Comparison of ENCODE assay signal across 8 cellular contexts in the genomic region with DNA sequence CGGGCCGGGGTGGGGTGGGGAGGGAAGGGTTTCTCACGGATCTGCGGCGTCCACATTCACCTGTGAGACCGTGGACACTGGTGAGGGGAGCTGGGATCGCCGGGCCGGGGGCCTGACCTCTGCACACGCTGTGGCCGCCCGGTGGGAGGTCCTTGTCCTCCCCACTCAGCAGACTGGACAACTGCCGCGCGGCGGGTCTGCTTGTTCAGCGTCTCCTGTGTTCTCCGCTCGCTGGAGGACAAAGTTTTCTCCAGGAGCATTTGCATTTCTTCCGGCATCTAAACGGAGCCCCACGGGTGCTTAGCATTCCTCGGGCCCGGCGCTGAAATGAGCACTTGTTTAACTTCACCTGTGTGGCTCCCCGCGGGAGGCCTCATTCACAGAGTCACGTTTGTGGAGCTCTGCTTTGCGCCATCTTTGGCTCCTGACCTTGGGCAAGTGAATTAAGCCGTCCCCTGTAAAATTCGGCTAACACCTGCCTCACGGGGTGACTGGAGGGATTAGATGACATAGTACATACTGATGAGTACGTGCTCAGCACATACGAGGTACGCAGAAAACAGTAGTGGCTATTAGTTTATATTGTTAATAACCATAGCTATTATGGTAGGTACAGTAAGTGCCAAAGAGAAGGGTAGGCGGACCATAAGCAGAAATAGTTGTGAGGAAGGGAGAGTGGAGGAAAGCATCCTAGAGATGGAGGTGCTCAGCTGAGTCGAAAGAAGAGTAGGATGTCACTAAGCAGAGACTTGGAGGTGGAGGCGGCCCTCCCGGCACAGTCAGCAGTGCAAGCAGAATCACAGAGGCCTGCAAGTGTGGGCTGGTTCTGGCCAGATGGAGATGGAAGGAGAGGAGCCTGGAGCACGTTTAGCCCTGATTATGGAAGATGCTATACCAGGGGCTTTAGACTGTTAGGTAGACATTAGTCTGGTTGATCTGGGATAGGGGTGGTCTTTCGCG. TPM values are rescaled to one million over a fixed set of nuclear protein-coding genes. Genes with fewer than 3 reads are reported as not detected.
DNase-seq lines count a peak whose midpoint lies in the region; ATAC-seq and TF ChIP-seq lines count a peak whose summit lies in the region.

No MANE protein-coding gene starts in this region.

- ATAC-seq in GM18505 (IDR thresholded peaks at IDR 0.05; ENCODE audit: unreplicated experiment) (peak; percentile 12), sciatic nerve (peak; percentile 34), HG03280 (IDR thresholded peaks at IDR 0.05; ENCODE audit: unreplicated experiment) (no peak)

- no peaks in the 10 kb centered on the region for H3K9me3 ChIP-seq in HUES6 (ENCODE audit: control insufficient read depth, insufficient read depth, low read depth, low read length)
- no peaks in the 10 kb centered on the region for H3K9me3 ChIP-seq in hepatocyte (ENCODE audit: low read depth)

- H3K4me3 Mint-ChIP-seq in activated naive CD8-positive, alpha-beta T cell: peak overlapping the region; percentile 98

- H2AFZ ChIP-seq in hepatocyte: peak overlapping the region; percentile 92

- H3K36me3 Mint-ChIP-seq in activated naive CD8-positive, alpha-beta T cell: peaks cover 9% of the 10 kb centered on the region

- H3K27me3 Mint-ChIP-seq in activated naive CD8-positive, alpha-beta T cell: no peaks in the 10 kb centered on the region

- intact Hi-C loops in sciatic nerve (cut with DNase I): no loop called here

- H3K79me2 ChIP-seq in hepatocyte: peaks cover 46% of the 10 kb centered on the region

- no peak for TF ChIP-seq POLR2A in GM18505 (IDR thresholded peaks at IDR 0.05; ENCODE audit: borderline replicate concordance, extremely low read depth, insufficient read depth, insufficient read length)

- H4K20me1 ChIP-seq in hepatocyte (ENCODE audit: insufficient read depth, poor library complexity, severe bottlenecking): peaks cover 6% of the 10 kb centered on the region

- H3K9me3 Mint-ChIP-seq in activated naive CD8-positive, alpha-beta T cell (ENCODE audit: low read depth): no peaks in the 10 kb centered on the region

- H3K9ac ChIP-seq in HUES6 (ENCODE audit: low read length): peak overlapping the region; percentile 92

- peaks cover 42% of the 10 kb centered on the region for H3K4me1 Mint-ChIP-seq in activated naive CD8-positive, alpha-beta T cell (ENCODE audit: low read depth)

- peaks cover 14% of the 10 kb centered on the region; the same call in 1 of the 2 replicates for H3K4me1 ChIP-seq in HUES6 (ENCODE audit: control insufficient read depth, insufficient read depth, low read length)
- peaks cover 8% of the 10 kb centered on the region for H3K4me1 ChIP-seq in hepatocyte (ENCODE audit: insufficient read depth)

- no peak for TF ChIP-seq CTCF in hepatocyte (IDR thresholded peaks at IDR 0.05; ENCODE audit: poor library complexity)
- no peak for TF ChIP-seq CTCF in GM20000 (IDR thresholded peaks at IDR 0.05; ENCODE audit: extremely low read depth, missing control alignments)

- H3K9me2 ChIP-seq in hepatocyte (replicated peaks; ENCODE audit: insufficient read depth): no peaks in the 10 kb centered on the region

- H3K36me3 ChIP-seq in HUES6 (ENCODE audit: control insufficient read depth, insufficient read depth, low read length) (peaks cover 54% of the 10 kb centered on the region), hepatocyte (replicated peaks; ENCODE audit: insufficient read depth, low read depth) (no peaks in the 10 kb centered on the region)

- H3K4me3 ChIP-seq in HUES6 (ENCODE audit: low read depth, low read length) (peak overlapping the region; percentile 92), hepatocyte (peak overlapping the region; percentile 51)

- DNase-seq in hepatocyte (ENCODE audit: low spot score) (peak; percentile 45), sciatic nerve (ENCODE audit: low spot score) (no peak), GM20000 (ENCODE audit: low spot score) (no peak)
- no peak for DNase-seq in activated CD4-positive, CD25-positive, alpha-beta regulatory T cell treated with anti-CD3 and anti-CD28 coated beads, Interleukin-2, amount 50 U/mL, for 72 hours

- H3K27me3 ChIP-seq in HUES6 (ENCODE audit: control insufficient read depth, insufficient read depth, low read length) (no peaks in the 10 kb centered on the region), hepatocyte (no peaks in the 10 kb centered on the region)

- WGBS in hepatocyte (ENCODE audit: low lambda C conversion rate, missing lambda C conversion rate): 12% methylated on average over 42 of the region's 42 CpGs

- H3K27ac ChIP-seq in HUES6 (ENCODE audit: low read depth, low read length): peak overlapping the region; percentile 96
- peak overlapping the region; percentile 99 for H3K27ac ChIP-seq in hepatocyte

- H3K4me2 ChIP-seq in hepatocyte: peak overlapping the region; percentile 86

- H3K27ac Mint-ChIP-seq in activated naive CD8-positive, alpha-beta T cell: peak overlapping the region; percentile 95

RNA-seq across cellular contexts. Expression of a gene that starts 0.9 kb away (rescaled TPM):
- total RNA-seq in hepatocyte: 36.0 and 40.9 TPM in 2 replicates
- polyA plus RNA-seq in hepatocyte: 38.0 and 44.6 TPM in 2 replicates
- total RNA-seq in sciatic nerve: 34.1 TPM

RNA-seq across cellular contexts. Expression of a gene that starts 39.7 kb away (rescaled TPM):
- total RNA-seq in hepatocyte: 2.6 and 4.4 TPM in 2 replicates
- 4.1 and 5.9 TPM in 2 replicates for polyA plus RNA-seq in hepatocyte
- 0.49 TPM for total RNA-seq in sciatic nerve
